In genomic region chr11:126494831-126495230, GRCh38 we compare ENCODE assay signal across 15 cellular contexts.
"Had no signal": no experiment of that assay in that cellular context is flagged by ENCODE, and none has a peak within 500 bp of the region (broad histone marks: within the 10 kb centered on the region; RNA-seq: fewer than 3 reads in every experiment).

No MANE protein-coding gene starts in this region.

- H3K36me3 ChIP-seq: neutrophil, transverse colon, vagina had no signal

- H3K36me3 Mint-ChIP-seq: activated CD8-positive, alpha-beta memory T cell treated with anti-CD3 and anti-CD28 coated beads, Interleukin-2, amount 10 ng/mL, durations not matched to agents 7 days and 5 days; activated naive CD8-positive, alpha-beta T cell treated with anti-CD3 and anti-CD28 coated beads, Interleukin-2, amount 10 ng/mL, durations not matched to agents 7 days and 5 days had no signal

- H3K79me2 ChIP-seq: parathyroid adenoma had no signal

- H3K27ac ChIP-seq: body of pancreas, dorsolateral prefrontal cortex, neutrophil, parathyroid adenoma, transverse colon, vagina had no signal

- ATAC-seq: activated CD8-positive, alpha-beta memory T cell treated with anti-CD3 and anti-CD28 coated beads, Interleukin-2, amount 10 ng/mL, durations not matched to agents 7 days and 5 days; body of pancreas had no signal

- H3K4me1 ChIP-seq: body of pancreas, parathyroid adenoma, transverse colon, vagina had no signal

- H3K4me1 Mint-ChIP-seq: activated CD4-positive, alpha-beta memory T cell treated with anti-CD3 and anti-CD28 coated beads, Interleukin-2, amount 10 ng/mL, durations not matched to agents 7 days and 5 days; activated CD8-positive, alpha-beta memory T cell treated with anti-CD3 and anti-CD28 coated beads, Interleukin-2, amount 10 ng/mL, durations not matched to agents 7 days and 5 days; activated naive CD8-positive, alpha-beta T cell treated with anti-CD3 and anti-CD28 coated beads, Interleukin-2, amount 10 ng/mL, durations not matched to agents 7 days and 5 days had no signal

- H3K9ac ChIP-seq: parathyroid adenoma had no signal

- H3K27me3 ChIP-seq: body of pancreas, dorsolateral prefrontal cortex, vagina had no signal

- H3K9me3 ChIP-seq: body of pancreas, neutrophil, transverse colon, vagina had no signal

- H3K4me3 Mint-ChIP-seq: activated CD4-positive, alpha-beta memory T cell treated with anti-CD3 and anti-CD28 coated beads, Interleukin-2, amount 10 ng/mL, durations not matched to agents 7 days and 5 days; activated CD8-positive, alpha-beta memory T cell treated with anti-CD3 and anti-CD28 coated beads, Interleukin-2, amount 10 ng/mL, durations not matched to agents 7 days and 5 days; activated naive CD8-positive, alpha-beta T cell treated with anti-CD3 and anti-CD28 coated beads, Interleukin-2, amount 10 ng/mL, durations not matched to agents 7 days and 5 days had no signal

- H3K9me3 Mint-ChIP-seq: activated CD4-positive, alpha-beta memory T cell treated with anti-CD3 and anti-CD28 coated beads, Interleukin-2, amount 10 ng/mL, durations not matched to agents 7 days and 5 days; activated naive CD8-positive, alpha-beta T cell treated with anti-CD3 and anti-CD28 coated beads, Interleukin-2, amount 10 ng/mL, durations not matched to agents 7 days and 5 days had no signal

- H2AFZ ChIP-seq: parathyroid adenoma had no signal

- DNase-seq: activated CD4-positive, alpha-beta memory T cell treated with anti-CD3 and anti-CD28 coated beads, Interleukin-2, amount 10 ng/mL, durations not matched to agents 7 days and 5 days; activated CD4-positive, alpha-beta T cell treated with anti-CD3 and anti-CD28 coated beads for 48 hours; activated CD4-positive, CD25-positive, alpha-beta regulatory T cell; activated CD8-positive, alpha-beta memory T cell treated with anti-CD3 and anti-CD28 coated beads, Interleukin-2, amount 10 ng/mL, durations not matched to agents 7 days and 5 days; activated naive CD4-positive, alpha-beta T cell treated with Interleukin-2 at 50 U/mL for 16 hours; activated naive CD8-positive, alpha-beta T cell treated with anti-CD3 and anti-CD28 coated beads, Interleukin-2, amount 10 ng/mL, durations not matched to agents 7 days and 5 days; amygdala; caudate nucleus; stimulated activated naive CD4-positive, alpha-beta T cell treated with Interleukin-2 at 50 U/mL for 16 hours; transverse colon had no signal

- H3K27ac Mint-ChIP-seq: activated CD4-positive, alpha-beta memory T cell treated with anti-CD3 and anti-CD28 coated beads, Interleukin-2, amount 10 ng/mL, durations not matched to agents 7 days and 5 days; activated CD8-positive, alpha-beta memory T cell treated with anti-CD3 and anti-CD28 coated beads, Interleukin-2, amount 10 ng/mL, durations not matched to agents 7 days and 5 days; activated naive CD8-positive, alpha-beta T cell treated with anti-CD3 and anti-CD28 coated beads, Interleukin-2, amount 10 ng/mL, durations not matched to agents 7 days and 5 days had no signal

- H3K4me3 ChIP-seq: body of pancreas, dorsolateral prefrontal cortex, transverse colon, vagina had no signal
